Comparison of ENCODE assay signal across 1 cellular context in genomic region chr22:30565341-30565740, GRCh38.
TF ChIP-seq lines count a peak whose summit lies in the region.

No MANE protein-coding gene starts in this region.

TF ChIP-seq in WTC11, 78 proteins besides CTCF, POLR2A, EP300 and RAD21:
- TF ChIP-seq TEAD4 (CRISPR knock-in tag; IDR thresholded peaks at IDR 0.05) = no peak
- no peak for TF ChIP-seq ZNF423 (CRISPR knock-in tag; IDR thresholded peaks at IDR 0.05)
- no peak for TF ChIP-seq RORB (CRISPR knock-in tag; IDR thresholded peaks at IDR 0.05)
- TF ChIP-seq SOX15 (CRISPR knock-in tag; IDR thresholded peaks at IDR 0.05) = no peak
